ENCODE assay signal across 9 cellular contexts in genomic region chr21:44487831-44488230, GRCh38. TPM values are rescaled to one million over a fixed set of nuclear protein-coding genes. Genes with fewer than 3 reads are reported as not detected.
DNase-seq lines count a peak whose midpoint lies in the region; ATAC-seq and TF ChIP-seq lines count a peak whose summit lies in the region.
"Had no signal": no experiment of that assay in that cellular context is flagged by ENCODE, and none has a peak within 500 bp of the region (broad histone marks: within the 10 kb centered on the region; RNA-seq: fewer than 3 reads in every experiment).

No MANE protein-coding gene starts in this region.

- peaks cover 49% of the 10 kb centered on the region for H3K9me3 ChIP-seq in NT2/D1 (ENCODE audit: insufficient read depth, low read length)
- no peaks in the 10 kb centered on the region for H3K9me3 ChIP-seq in smooth muscle cell (replicated peaks; ENCODE audit: low read depth)
- peaks cover 9% of the 10 kb centered on the region for H3K9me3 ChIP-seq in MG63

- no peaks in the 10 kb centered on the region for H3K79me2 ChIP-seq in smooth muscle cell (ENCODE audit: low read depth)

- H3F3A ChIP-seq in smooth muscle cell (ENCODE audit: low read depth), result no peaks in the 10 kb centered on the region

- in situ Hi-C loops in astrocyte of the spinal cord (cut with HindIII; ENCODE audit: low sequenced_read_pairs), result no loop called here

- H3K27me3 ChIP-seq in GM06990 (replicated peaks; ENCODE audit: control insufficient read depth, insufficient read depth, low read length) (no peaks in the 10 kb centered on the region; the same call in 1 of the 2 replicates), NT2/D1 (ENCODE audit: insufficient read depth, insufficient read length) (no peaks in the 10 kb centered on the region), smooth muscle cell (ENCODE audit: low read depth) (no peaks in the 10 kb centered on the region), MG63 (no peaks in the 10 kb centered on the region)

- H3K4me3 ChIP-seq in GM06990 (replicated peaks; ENCODE audit: low read depth, low read length) (no peak overlapping the region), NT2/D1 (ENCODE audit: insufficient read length, low read depth) (no peak overlapping the region), astrocyte of the spinal cord (ENCODE audit: low read depth, low read length) (no peak overlapping the region), smooth muscle cell (no peak overlapping the region), MG63 (no peak overlapping the region)

- ATAC-seq in HG03280 (IDR thresholded peaks at IDR 0.05; ENCODE audit: unreplicated experiment), result no peak

- H2AFZ ChIP-seq in smooth muscle cell (ENCODE audit: low read depth), result no peak overlapping the region

- H3K27ac ChIP-seq in smooth muscle cell (ENCODE audit: low read depth), result no peak overlapping the region

- H3K4me1 ChIP-seq in NT2/D1 (ENCODE audit: insufficient read depth, insufficient read length) (no peaks in the 10 kb centered on the region), smooth muscle cell (ENCODE audit: low read depth) (no peaks in the 10 kb centered on the region)

- TF ChIP-seq CTCF in GM06990 (IDR thresholded peaks at IDR 0.05; ENCODE audit: insufficient read depth, low read length, poor library complexity, severe bottlenecking) (peak; percentile 45), astrocyte of the spinal cord (IDR thresholded peaks at IDR 0.05; ENCODE audit: low read depth, low read length) (peak; percentile 55), smooth muscle cell (IDR thresholded peaks at IDR 0.05; ENCODE audit: borderline replicate concordance, insufficient read depth, poor library complexity, severe bottlenecking) (peak; percentile 54)

- no peaks in the 10 kb centered on the region for H4K20me1 ChIP-seq in smooth muscle cell (ENCODE audit: low read depth)

- H3K4me2 ChIP-seq in smooth muscle cell, result no peak overlapping the region

- no peaks in the 10 kb centered on the region for H3K36me3 ChIP-seq in GM06990 (ENCODE audit: control insufficient read depth, insufficient read depth, low read length)
- H3K36me3 ChIP-seq in NT2/D1 (ENCODE audit: insufficient read depth, insufficient read length, low read length), result no peaks in the 10 kb centered on the region
- H3K36me3 ChIP-seq in smooth muscle cell (ENCODE audit: low read depth), result no peaks in the 10 kb centered on the region
- H3K36me3 ChIP-seq in MG63, result no peaks in the 10 kb centered on the region

- WGBS in smooth muscle cell (ENCODE audit: low lambda C conversion rate), result 21% methylated on average over 4 of the region's 4 CpGs

- DNase-seq in GM06990 (ENCODE audit: extremely low read depth, insufficient read length) (no peak), NT2/D1 (ENCODE audit: low read depth, low spot score) (peak; percentile 55), astrocyte of the spinal cord (ENCODE audit: low read depth, low spot score) (peak; percentile 3), smooth muscle cell (lab: John Stamatoyannopoulos, UW; ENCODE audit: unreplicated experiment) (no peak), MG63 (no peak), SHP77 treated with DMSO at 0.1 percent for 48 hours (lab: John Stamatoyannopoulos, UW) (no peak), SIG-M5 (lab: John Stamatoyannopoulos, UW) (no peak)

- H3K9ac ChIP-seq in NT2/D1 (ENCODE audit: insufficient read length, low read depth), result no peak overlapping the region
- no peak overlapping the region for H3K9ac ChIP-seq in smooth muscle cell (ENCODE audit: low read depth)

RNA-seq across cellular contexts. Expression of gene LRRC3, which starts 32.5 kb away (rescaled TPM):
- 3.3 and 4.9 TPM in 2 replicates for total RNA-seq in smooth muscle cell
- 5.3 and 5.8 TPM in 2 replicates for polyA plus RNA-seq in smooth muscle cell
- total RNA-seq in MG63 (2014; rRNA removed; shearing (Covaris generic); ENCODE audit: low replicate concordance), result 1.2 and 1.4 TPM in 2 replicates

RNA-seq across cellular contexts. Expression of gene KRTAP10-1, which starts 52.2 kb away (rescaled TPM):
- total RNA-seq in smooth muscle cell, result not detected in 2 replicates
- polyA plus RNA-seq in smooth muscle cell, result 0.67 TPM in 1 of 2 replicates, not detected in the other
- total RNA-seq in MG63 (2014; rRNA removed; shearing (Covaris generic); ENCODE audit: low replicate concordance), result not detected in 2 replicates
- total RNA-seq: NCI-H460 had no signal

Comparison
In these comparisons a context has a peak if more than half of its experiments do, and no peak if none do; other contexts are left out.
1. DNase-seq: peak in NT2/D1 (single experiment) and astrocyte of the spinal cord (single experiment); none in GM06990 (single experiment), smooth muscle cell (single experiment), MG63 (single experiment), SHP77 treated with DMSO at 0.1 percent for 48 hours (single experiment) and SIG-M5 (single experiment).
2. Peak in every context shown above with its lines, with median percentiles within 50 percentile points of each other: CTCF ChIP-seq.